ENCODE assay signal across 14 cellular contexts in genomic region chr1:209876091-209876800, GRCh38. TPM values are rescaled to one million over a fixed set of nuclear protein-coding genes. Genes with fewer than 3 reads are reported as not detected.
DNase-seq lines count a peak whose midpoint lies in the region; ATAC-seq and TF ChIP-seq lines count a peak whose summit lies in the region.
"Had no signal": no experiment of that assay in that cellular context is flagged by ENCODE, and none has a peak within 500 bp of the region (broad histone marks: within the 10 kb centered on the region; RNA-seq: fewer than 3 reads in every experiment).

No MANE protein-coding gene starts in this region.

- no peak overlapping the region for H3K27ac ChIP-seq in CD8-positive, alpha-beta T cell (ENCODE audit: low read depth, low read length)
- no peak overlapping the region for H3K27ac ChIP-seq in spleen
- H3K27ac ChIP-seq: C4-2B, left ventricle myocardium inferior, skin epidermis had no signal

- H3K4me3 ChIP-seq in fibroblast of villous mesenchyme (ENCODE audit: low read depth, low read length) (no peak overlapping the region), spleen (no peak overlapping the region)
- H3K4me3 ChIP-seq in CD8-positive, alpha-beta T cell (ENCODE audit: low read depth, low read length) = no peak overlapping the region
- H3K4me3 ChIP-seq: left ventricle myocardium inferior, skin epidermis had no signal

- CTCF ChIA-PET in CD8-positive, alpha-beta T cell (lab: Charles Lee) = interaction anchor here (1.1 kb wide), 1 partner anchor 15 kb away, joined by 3 read pairs; no protein-coding TSS in a partner anchor

- ATAC-seq in CD8-positive, alpha-beta T cell = no peak
- ATAC-seq in HG02642 (IDR thresholded peaks at IDR 0.05; ENCODE audit: poor library complexity, unreplicated experiment) = no peak

- TF ChIP-seq CTCF in fibroblast of villous mesenchyme (IDR thresholded peaks at IDR 0.05; ENCODE audit: insufficient read depth, low read depth, low read length) (no peak), spleen (IDR thresholded peaks at IDR 0.05 in 8 of 11, conservative IDR thresholded peaks at IDR 0.05 in 3 of 11) (no peak)
- TF ChIP-seq CTCF in CD8-positive, alpha-beta T cell (IDR thresholded peaks at IDR 0.05) = no peak

- no peaks in the 10 kb centered on the region for H3K4me1 Mint-ChIP-seq in CD8-positive, alpha-beta T cell (ENCODE audit: low read depth)

- H3K36me3 Mint-ChIP-seq in CD8-positive, alpha-beta T cell = no peaks in the 10 kb centered on the region

- H3K4me3 Mint-ChIP-seq in CD8-positive, alpha-beta T cell = no peak overlapping the region
- H3K4me3 Mint-ChIP-seq: nephron progenitor cell had no signal

- H3K27ac Mint-ChIP-seq in CD8-positive, alpha-beta T cell = no peak overlapping the region
- H3K27ac Mint-ChIP-seq: nephron progenitor cell had no signal

- no peaks in the 10 kb centered on the region for H3K9me3 Mint-ChIP-seq in CD8-positive, alpha-beta T cell
- H3K9me3 Mint-ChIP-seq: nephron progenitor cell had no signal

- no peaks in the 10 kb centered on the region for H3K36me3 ChIP-seq in CD8-positive, alpha-beta T cell (ENCODE audit: insufficient read depth, low read length)
- no peaks in the 10 kb centered on the region for H3K36me3 ChIP-seq in spleen
- H3K36me3 ChIP-seq: left ventricle myocardium inferior had no signal

- H3K9me3 ChIP-seq in CD8-positive, alpha-beta T cell (ENCODE audit: low read length) = no peaks in the 10 kb centered on the region
- no peaks in the 10 kb centered on the region for H3K9me3 ChIP-seq in spleen
- H3K9me3 ChIP-seq: left ventricle myocardium inferior had no signal

- POLR2A ChIA-PET in CD8-positive, alpha-beta T cell (lab: Charles Lee) = no interaction called here

- 64 to 83% (median 74%) methylated on average over 6 of the region's 6 CpGs for WGBS in spleen, 5 donors

- no peaks in the 10 kb centered on the region for H3K4me1 ChIP-seq in CD8-positive, alpha-beta T cell (ENCODE audit: insufficient read depth, low read length)
- no peaks in the 10 kb centered on the region for H3K4me1 ChIP-seq in spleen
- H3K4me1 ChIP-seq: left ventricle myocardium inferior had no signal

- H3K27me3 ChIP-seq in CD8-positive, alpha-beta T cell (ENCODE audit: insufficient read depth, low read length) = peaks cover 5% of the 10 kb centered on the region
- H3K27me3 ChIP-seq in spleen (replicated peaks in 1 of 7) = peaks cover 0 to 57% (median 0%) of the 10 kb centered on the region in 7 donors

- intact Hi-C loops in CD8-positive, alpha-beta T cell (cut with DNase I, micrococcal nuclease) = no loop called here
- intact Hi-C loops in spleen (cut with DNase I; ENCODE audit: low total_unique reads) = no loop called here

- H3K27me3 Mint-ChIP-seq in CD8-positive, alpha-beta T cell (ENCODE audit: low read depth) = peaks cover 39% of the 10 kb centered on the region

- peak; percentile 29 for DNase-seq in COR-L47 (lab: John Stamatoyannopoulos, UW)
- peak; percentile 26 for DNase-seq in HCEC 1CT
- peak; percentile 85 for DNase-seq in RPMI7951 (ENCODE audit: low read depth)
- DNase-seq in fibroblast of villous mesenchyme (ENCODE audit: low read depth) = peak; percentile 73
- no peak for DNase-seq in CD8-positive, alpha-beta T cell
- no peak for DNase-seq in iPS-NIHi7 (ENCODE audit: extremely low spot score)
- DNase-seq in spleen = no peak
- DNase-seq: activated CD4-positive, alpha-beta T cell treated with anti-CD3 and anti-CD28 coated beads for 1 hour; left ventricle myocardium inferior; T-helper 1 cell had no signal

- no peak for TF ChIP-seq POLR2A in spleen (IDR thresholded peaks at IDR 0.05)

RNA-seq across cellular contexts. Expression of gene UTP25, which starts 48.5 kb away (rescaled TPM):
- 5.3 and 7.0 TPM in 2 replicates for total RNA-seq in RPMI7951 (2014; rRNA removed; shearing (Covaris generic))
- 10.6 and 12.1 TPM in 2 replicates for total RNA-seq in fibroblast of villous mesenchyme
- total RNA-seq in CD8-positive, alpha-beta T cell = 1 to 10 TPM; 7.5 to 7.9 TPM
- 10 to 100 TPM in 3 of 7 donors, 1 to 10 TPM in 4; 8.7 to 13.4 (median 10.0) TPM for total RNA-seq in spleen
- polyA plus RNA-seq in spleen = 1 to 10 TPM; 1.8 to 3.2 (median 2.2) TPM

Comparison
In these comparisons a context has a peak if more than half of its experiments do, and no peak if none do; other contexts are left out.
1. DNase-seq: peak in COR-L47 (single experiment), HCEC 1CT (single experiment), RPMI7951 (single experiment) and fibroblast of villous mesenchyme (single experiment); none in CD8-positive, alpha-beta T cell (0 of 7), iPS-NIHi7 (single experiment) and spleen (single experiment).